In the genomic region with DNA sequence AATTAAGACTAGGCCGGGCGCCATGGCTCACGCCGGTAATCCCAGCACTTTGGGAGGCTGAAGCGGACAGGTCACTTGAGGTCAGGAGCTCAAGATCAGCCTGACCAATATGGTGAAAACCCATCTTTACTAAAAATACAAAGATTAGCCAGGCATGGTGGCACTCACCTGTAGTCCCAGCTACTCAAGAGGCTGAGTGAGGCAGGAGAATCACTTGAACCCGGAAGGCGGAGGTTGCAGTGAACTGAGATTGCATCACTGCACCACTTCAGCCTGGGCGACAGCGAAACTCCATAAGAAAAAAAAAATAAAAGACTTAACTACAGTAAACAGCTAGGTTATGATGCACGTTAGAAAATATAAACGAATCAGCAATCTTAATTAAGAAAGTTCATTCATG, we compare ENCODE assay signal across 23 cellular contexts.
"Had no signal": no experiment of that assay in that cellular context is flagged by ENCODE, and none has a peak within 500 bp of the region (broad histone marks: within the 10 kb centered on the region; RNA-seq: fewer than 3 reads in every experiment).

No MANE protein-coding gene starts in this region.

- H3K27ac ChIP-seq: RWPE1 had no signal

- ATAC-seq: Panc1, PC-3 had no signal

- DNase-seq: KBM-7; MV-4-11; NCI-H1048; NCI-H1105 treated with DMSO at 0.1 percent for 48 hours; NCI-H1417 treated with DMSO at 0.1 percent for 48 hours; NCI-H146; NCI-H1694 treated with DMSO at 0.1 percent for 48 hours; NCI-H1930; NCI-H2081 treated with DMSO at 0.1 percent for 48 hours; NCI-H2171; NCI-H226; NCI-H446; NCI-H510A; NCI-H524 treated with DMSO at 0.1 percent for 48 hours; NCI-H69; NCI-H774; NK-92 treated with Interleukin-12 subunit alpha and Interleukin-12 subunit beta, amount 100 ng/mL, for 24 hours; PC-3; SHP77; SK-N-SH; SW 1271 had no signal

- H3K9me3 ChIP-seq: SK-N-SH had no signal

- H3K4me2 ChIP-seq: SK-N-SH had no signal

- H3K9ac ChIP-seq: SK-N-SH had no signal
